Comparison of ENCODE assay signal across 8 cellular contexts in the genomic region with DNA sequence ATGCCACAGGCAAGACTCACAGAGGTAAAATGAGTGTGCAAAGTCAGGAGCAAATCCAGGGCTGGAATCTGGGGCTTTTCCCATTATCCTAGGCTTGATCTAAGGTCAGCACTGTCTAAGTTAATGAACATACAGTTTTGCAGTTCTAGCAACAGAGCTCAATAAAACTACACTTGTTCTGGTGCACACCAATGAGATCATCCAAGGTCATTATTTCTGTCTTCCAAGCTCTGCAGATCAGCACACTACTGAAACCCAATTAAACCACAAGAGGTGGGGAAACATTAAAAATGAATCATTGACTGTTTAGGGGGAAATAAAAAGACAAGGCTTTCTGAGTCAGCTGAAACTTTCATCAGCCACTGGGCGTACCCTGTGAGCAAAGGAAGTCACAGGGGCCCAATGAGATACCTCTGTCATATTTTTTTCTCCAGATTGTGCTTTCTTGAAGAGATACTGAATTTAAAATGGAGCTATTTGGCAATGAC.
DNase-seq lines count a peak whose midpoint lies in the region; ATAC-seq, FAIRE-seq and TF ChIP-seq lines count a peak whose summit lies in the region.

No MANE protein-coding gene starts in this region.

- H3K4me3 ChIP-seq in tibial nerve: no peak overlapping the region

- no peak for TF ChIP-seq POLR2A in tibial nerve (IDR thresholded peaks at IDR 0.05)

- H3K4me1 ChIP-seq in tibial nerve: peaks cover 0 to 54% (median 26%) of the 10 kb centered on the region in 4 donors

- WGBS in tibial nerve, 2 donors: 21 to 72% methylated on average over 1 of the region's 1 CpG

- no peaks in the 10 kb centered on the region for H3K9me3 ChIP-seq in tibial nerve

- FAIRE-seq in urothelium cell line (lab: Jason Lieb, UNC): no peak

- peak overlapping the region in 1 of 4 donors; percentile 57 for H3K27ac ChIP-seq in tibial nerve

- TF ChIP-seq EP300 in tibial nerve (IDR thresholded peaks at IDR 0.05): no peak

- peak; percentile 95 for DNase-seq in A172 (ENCODE audit: low spot score)
- peak; percentile 94 for DNase-seq in RPMI7951 (ENCODE audit: low read depth)
- DNase-seq in globus pallidus (ENCODE audit: low spot score): peak; percentile 35
- peak; percentile 74 for DNase-seq in urothelium cell line (ENCODE audit: low spot score)
- DNase-seq in NCI-H1694 treated with DMSO at 0.1 percent for 48 hours (lab: John Stamatoyannopoulos, UW): no peak
- no peak for DNase-seq in tibial nerve (ENCODE audit: low spot score in 2 of 2)

- peak; percentile 44 for ATAC-seq in GM18508 (IDR thresholded peaks at IDR 0.05; ENCODE audit: insufficient read depth, unreplicated experiment)
- ATAC-seq in HG02973 (IDR thresholded peaks at IDR 0.05; ENCODE audit: unreplicated experiment): peak; percentile 36

- no peaks in the 10 kb centered on the region for H3K36me3 ChIP-seq in tibial nerve

- H3K27me3 ChIP-seq in tibial nerve: no peaks in the 10 kb centered on the region

- no peak for TF ChIP-seq CTCF in tibial nerve (IDR thresholded peaks at IDR 0.05)

Comparison
In these comparisons a context has a peak if more than half of its experiments do, and no peak if none do; other contexts are left out.
1. DNase-seq: peak in A172 (single experiment), RPMI7951 (single experiment), globus pallidus (single experiment) and urothelium cell line (single experiment); none in NCI-H1694 treated with DMSO at 0.1 percent for 48 hours (single experiment) and tibial nerve (0 of 2).